In genomic region chr20:35947489-35947888, GRCh38 we compare ENCODE assay signal across 2 cellular contexts.
TF ChIP-seq lines count a peak whose summit lies in the region.

No MANE protein-coding gene starts in this region.

TF ChIP-seq in endothelial cell of umbilical vein, 7 proteins besides CTCF, POLR2A, EP300 and RAD21:
- TF ChIP-seq EZH2 (IDR thresholded peaks at IDR 0.05; ENCODE audit: borderline replicate concordance, low read depth, low read length, severe bottlenecking) (no peak), MAX (IDR thresholded peaks at IDR 0.05; ENCODE audit: insufficient read depth, insufficient read length) (no peak), MYC (IDR thresholded peaks at IDR 0.05; ENCODE audit: low read depth, low read length) (no peak), FOS (IDR thresholded peaks at IDR 0.05; ENCODE audit: borderline replicate concordance, insufficient read depth, low read length) (no peak), GATA2 (IDR thresholded peaks at IDR 0.05; ENCODE audit: insufficient read depth, insufficient read length, low read depth, low read length) (no peak), JUN (IDR thresholded peaks at IDR 0.05; ENCODE audit: borderline replicate concordance, insufficient read depth, insufficient read length, low read depth) (no peak), POLR2AphosphoS5 (IDR thresholded peaks at IDR 0.05; ENCODE audit: insufficient read depth, low read depth, low read length) (no peak)

TF ChIP-seq in GM12891, 5 proteins besides CTCF, POLR2A, EP300 and RAD21:
- TF ChIP-seq POLR2AphosphoS5 (IDR thresholded peaks at IDR 0.05; ENCODE audit: low read depth, low read length) = no peak
- no peak for TF ChIP-seq SPI1 (IDR thresholded peaks at IDR 0.05; ENCODE audit: low read depth, low read length)
- no peak for TF ChIP-seq PAX5 (IDR thresholded peaks at IDR 0.05; ENCODE audit: insufficient read depth, low read length, severe bottlenecking)
- TF ChIP-seq TAF1 (IDR thresholded peaks at IDR 0.05; ENCODE audit: low read depth, low read length) = no peak
- no peak for TF ChIP-seq POU2F2 (IDR thresholded peaks at IDR 0.05; ENCODE audit: low read depth, low read length)
